ENCODE assay signal across 8 cellular contexts in the genomic region with DNA sequence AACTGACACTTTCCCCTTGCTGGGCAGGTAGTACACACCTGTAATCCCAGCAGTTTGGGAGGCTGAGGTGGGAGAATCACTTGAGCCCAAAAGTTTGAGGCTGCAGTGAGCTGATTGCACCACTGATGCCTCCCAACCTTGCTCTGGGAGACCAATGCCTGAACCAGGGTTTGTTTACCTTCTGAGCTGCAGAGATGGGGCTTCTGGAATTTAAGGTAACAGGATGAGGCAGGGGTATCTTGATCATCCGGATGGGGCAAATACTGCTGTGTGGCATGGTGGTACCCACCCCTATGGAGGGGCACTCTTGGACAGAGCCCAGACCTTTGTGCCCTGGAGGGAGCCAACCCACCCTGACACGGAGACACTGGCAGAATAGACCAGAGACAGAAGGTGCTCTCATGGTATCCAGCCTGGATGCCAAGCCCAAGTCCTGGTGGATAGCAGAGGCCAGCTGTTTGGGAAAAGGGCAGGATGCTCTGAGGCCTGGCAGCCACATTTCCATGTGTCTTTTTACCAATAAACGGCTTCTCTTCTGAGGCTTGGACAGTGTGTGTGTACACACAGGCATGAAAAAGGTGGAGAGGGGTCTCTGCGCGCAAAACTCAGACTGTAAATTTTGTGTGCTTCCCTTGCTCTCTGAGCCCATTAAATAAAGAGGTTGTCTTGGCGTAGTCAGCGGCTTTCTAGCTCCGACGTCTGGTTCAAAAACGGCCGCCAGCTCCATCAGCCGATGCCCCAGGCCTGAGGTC. TPM values are rescaled to one million over a fixed set of nuclear protein-coding genes. Genes with fewer than 3 reads are reported as not detected.
DNase-seq lines count a peak whose midpoint lies in the region; ATAC-seq and TF ChIP-seq lines count a peak whose summit lies in the region.
"Had no signal": no experiment of that assay in that cellular context is flagged by ENCODE, and none has a peak within 500 bp of the region (broad histone marks: within the 10 kb centered on the region; RNA-seq: fewer than 3 reads in every experiment).

No MANE protein-coding gene starts in this region.

- H3K9me3 ChIP-seq in HCT116 (ENCODE audit: control insufficient read depth in 1 of 2, insufficient read depth in 1 of 2, low read depth in 1 of 2, low read length in 2 of 2) (no peaks in the 10 kb centered on the region), WERI-Rb-1 (ENCODE audit: severe bottlenecking) (no peaks in the 10 kb centered on the region), right atrium auricular region (no peaks in the 10 kb centered on the region), smooth muscle cell (replicated peaks; ENCODE audit: low read depth) (no peaks in the 10 kb centered on the region)

- POLR2A ChIA-PET in HCT116 (lab: Charles Lee) = interaction anchor here (2.0 kb wide), 1 partner anchor 29 kb away, joined by 7 read pairs; a partner anchor contains a TSS

- peaks cover 25% of the 10 kb centered on the region for H3K79me2 ChIP-seq in HCT116 (ENCODE audit: insufficient read depth, low read length)
- H3K79me2 ChIP-seq in smooth muscle cell (ENCODE audit: low read depth) = peaks cover 28% of the 10 kb centered on the region

- no peak overlapping the region for H2AFZ ChIP-seq in HCT116 (ENCODE audit: low read depth, low read length, poor library complexity, severe bottlenecking)
- H2AFZ ChIP-seq in smooth muscle cell (ENCODE audit: low read depth) = no peak overlapping the region

- H3K9ac ChIP-seq in HCT116 (ENCODE audit: low read length) (peak overlapping the region; percentile 70), smooth muscle cell (ENCODE audit: low read depth) (peak overlapping the region; percentile 85)

- H3K9me2 ChIP-seq in HCT116 (ENCODE audit: insufficient read depth) = no peaks in the 10 kb centered on the region

- 13% methylated on average over 12 of the region's 12 CpGs for WGBS in smooth muscle cell (ENCODE audit: low lambda C conversion rate)

- peak overlapping the region; percentile 52 to 57 for H3K4me3 ChIP-seq in HCT116 (replicated peaks in 1 of 2; ENCODE audit: low read depth in 1 of 2, low read length in 2 of 2)
- H3K4me3 ChIP-seq in WERI-Rb-1 (ENCODE audit: low read depth, low read length) = peak overlapping the region; percentile 45
- H3K4me3 ChIP-seq in right atrium auricular region = peak overlapping the region; percentile 61 to 70
- H3K4me3 ChIP-seq in smooth muscle cell = peak overlapping the region; percentile 68

- H4K20me1 ChIP-seq in HCT116 (ENCODE audit: insufficient read depth) = no peaks in the 10 kb centered on the region
- H4K20me1 ChIP-seq in smooth muscle cell (ENCODE audit: low read depth) = no peaks in the 10 kb centered on the region

- CTCF ChIA-PET in HCT116 (lab: Charles Lee) = interaction anchor here (1.3 kb wide), 1 partner anchor 10 kb away, joined by 4 read pairs; no protein-coding TSS in a partner anchor

- ATAC-seq in HCT116 (no peak), GM18502 (IDR thresholded peaks at IDR 0.05; ENCODE audit: poor library complexity, unreplicated experiment) (no peak)

- peak overlapping the region; percentile 80 for H3K4me2 ChIP-seq in HCT116 (ENCODE audit: low read length)
- peak overlapping the region; percentile 87 for H3K4me2 ChIP-seq in smooth muscle cell

- H3K36me3 ChIP-seq in HCT116 (ENCODE audit: control insufficient read depth in 1 of 2, insufficient read depth in 2 of 2, low read length in 2 of 2) (peaks cover 2 to 18% of the 10 kb centered on the region in 2 experiments; a peak in 3 of 4 replicates), WERI-Rb-1 (peaks cover 29% of the 10 kb centered on the region), right atrium auricular region (peaks cover 11% of the 10 kb centered on the region), smooth muscle cell (ENCODE audit: low read depth) (no peaks in the 10 kb centered on the region)

- DNase-seq in HCT116 (ENCODE audit: low read depth, low spot score) (no peak), WERI-Rb-1 (no peak), right atrium auricular region (ENCODE audit: low spot score) (no peak), smooth muscle cell (lab: John Stamatoyannopoulos, UW; ENCODE audit: unreplicated experiment) (no peak), dermis blood vessel endothelial cell (no peak), NCI-H146 treated with DMSO at 0.1 percent for 48 hours (lab: John Stamatoyannopoulos, UW; ENCODE audit: unreplicated experiment) (no peak)

- H3K27ac ChIP-seq in HCT116 (ENCODE audit: low read depth, low read length) (peak overlapping the region; percentile 72), WERI-Rb-1 (peak overlapping the region; percentile 89), right atrium auricular region (peak overlapping the region; percentile 85 to 88), smooth muscle cell (ENCODE audit: low read depth) (peak overlapping the region; percentile 96)

- TF ChIP-seq CTCF in HCT116 (IDR thresholded peaks at IDR 0.05 in 2 of 3, conservative IDR thresholded peaks at IDR 0.05 in 1 of 3; ENCODE audit: borderline replicate concordance in 1 of 3, insufficient read depth in 1 of 3, low read depth in 2 of 3, low read length in 2 of 3) = no peak
- TF ChIP-seq CTCF in WERI-Rb-1 (IDR thresholded peaks at IDR 0.05; ENCODE audit: low read depth, low read length) = no peak
- no peak for TF ChIP-seq CTCF in right atrium auricular region (IDR thresholded peaks at IDR 0.05)
- no peak for TF ChIP-seq CTCF in smooth muscle cell (IDR thresholded peaks at IDR 0.05; ENCODE audit: borderline replicate concordance, insufficient read depth, poor library complexity, severe bottlenecking)

- RAD21 ChIA-PET in HCT116 (lab: Charles Lee; ENCODE audit: low non-redundant PET in 1 of 2, low total read pairs in 2 of 2, uncharacterized antibody in 2 of 2, unreplicated experiment in 2 of 2) = interaction anchor here in 1 of 2 experiments (0.9 kb wide), 1 partner anchor 10 kb away, joined by 3 read pairs; no protein-coding TSS in a partner anchor

- no peak for TF ChIP-seq RAD21 in HCT116 (IDR thresholded peaks at IDR 0.05; ENCODE audit: low read depth)

- peak; percentile 24 for TF ChIP-seq POLR2A in HCT116 (IDR thresholded peaks at IDR 0.05; ENCODE audit: borderline replicate concordance, extremely low read depth, insufficient read depth, insufficient read length)

- H3K4me1 ChIP-seq in HCT116 (ENCODE audit: control insufficient read depth in 1 of 2, insufficient read depth in 2 of 2, low read length in 2 of 2) (peaks cover 28 to 51% of the 10 kb centered on the region in 2 experiments), right atrium auricular region (peaks cover 0 to 34% of the 10 kb centered on the region in 2 donors), smooth muscle cell (ENCODE audit: low read depth) (peaks cover 23% of the 10 kb centered on the region)

- peaks cover 36% of the 10 kb centered on the region for H3F3A ChIP-seq in smooth muscle cell (ENCODE audit: low read depth)

- intact Hi-C loops in HCT116 (cut with micrococcal nuclease) = no loop called here

- H3K27me3 ChIP-seq in HCT116 (ENCODE audit: insufficient read depth, low read length) = no peaks in the 10 kb centered on the region
- H3K27me3 ChIP-seq in WERI-Rb-1 (ENCODE audit: insufficient read depth, low read depth, severe bottlenecking) = no peaks in the 10 kb centered on the region
- H3K27me3 ChIP-seq in right atrium auricular region = no peaks in the 10 kb centered on the region
- H3K27me3 ChIP-seq in smooth muscle cell (ENCODE audit: low read depth) = no peaks in the 10 kb centered on the region

- no TSS peak for BruUV-seq in HCT116 (replicated peaks; lab: Mats Ljungman, UMichigan)

TF ChIP-seq in HCT116, 20 proteins besides CTCF, POLR2A, EP300 and RAD21:
- TF ChIP-seq EZH2phosphoT487 (IDR thresholded peaks at IDR 0.05; ENCODE audit: borderline replicate concordance) = no peak
- TF ChIP-seq, protein P1, sequence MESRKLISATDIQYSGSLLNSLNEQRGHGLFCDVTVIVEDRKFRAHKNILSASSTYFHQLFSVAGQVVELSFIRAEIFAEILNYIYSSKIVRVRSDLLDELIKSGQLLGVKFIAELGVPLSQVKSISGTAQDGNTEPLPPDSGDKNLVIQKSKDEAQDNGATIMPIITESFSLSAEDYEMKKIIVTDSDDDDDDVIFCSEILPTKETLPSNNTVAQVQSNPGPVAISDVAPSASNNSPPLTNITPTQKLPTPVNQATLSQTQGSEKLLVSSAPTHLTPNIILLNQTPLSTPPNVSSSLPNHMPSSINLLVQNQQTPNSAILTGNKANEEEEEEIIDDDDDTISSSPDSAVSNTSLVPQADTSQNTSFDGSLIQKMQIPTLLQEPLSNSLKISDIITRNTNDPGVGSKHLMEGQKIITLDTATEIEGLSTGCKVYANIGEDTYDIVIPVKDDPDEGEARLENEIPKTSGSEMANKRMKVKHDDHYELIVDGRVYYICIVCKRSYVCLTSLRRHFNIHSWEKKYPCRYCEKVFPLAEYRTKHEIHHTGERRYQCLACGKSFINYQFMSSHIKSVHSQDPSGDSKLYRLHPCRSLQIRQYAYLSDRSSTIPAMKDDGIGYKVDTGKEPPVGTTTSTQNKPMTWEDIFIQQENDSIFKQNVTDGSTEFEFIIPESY (IDR thresholded peaks at IDR 0.05; ENCODE audit: extremely low read depth, insufficient replicate concordance, low read length) = no peak

RNA-seq across cellular contexts. Expression of a gene that starts 4.4 kb away (rescaled TPM):
- total RNA-seq in HCT116 (2021; ENCODE audit: unreplicated experiment) (17.9 TPM), right atrium auricular region (10 to 100 TPM in 1 of 2 donors, 1 to 10 TPM in 1; 5.7 to 10.7 TPM), smooth muscle cell (7.7 and 9.3 TPM in 2 replicates), dermis blood vessel endothelial cell (16.5 and 20.1 TPM in 2 replicates)
- 12.8 and 15.5 TPM in 2 replicates for polyA plus RNA-seq in HCT116 (2012)
- polyA plus RNA-seq in smooth muscle cell = 8.0 and 10.3 TPM in 2 replicates

RNA-seq across cellular contexts. Expression of a gene that starts 7.8 kb away (rescaled TPM):
- 11.0 TPM for total RNA-seq in HCT116 (2021; ENCODE audit: unreplicated experiment)
- 5.7 and 7.0 TPM in 2 replicates for polyA plus RNA-seq in HCT116 (2012)
- total RNA-seq in right atrium auricular region = 10 to 100 TPM; 13.0 to 14.3 TPM
- 6.6 and 7.2 TPM in 2 replicates for total RNA-seq in smooth muscle cell
- 14.5 and 20.9 TPM in 2 replicates for polyA plus RNA-seq in smooth muscle cell
- 14.8 and 21.4 TPM in 2 replicates for total RNA-seq in dermis blood vessel endothelial cell

RNA-seq across cellular contexts. Expression of a gene that starts 17.2 kb away (rescaled TPM):
- 3.4 TPM for total RNA-seq in HCT116 (2021; ENCODE audit: unreplicated experiment)
- 2.3 and 2.4 TPM in 2 replicates for polyA plus RNA-seq in HCT116 (2012)
- total RNA-seq in right atrium auricular region = under 1 TPM in 1 of 2 donors, not detected in 1; 0.35 TPM
- 0.27 TPM in 1 of 2 replicates, not detected in the other for total RNA-seq in smooth muscle cell
- polyA plus RNA-seq in smooth muscle cell = 2.8 and 3.7 TPM in 2 replicates
- total RNA-seq in dermis blood vessel endothelial cell = not detected in 2 replicates

RNA-seq across cellular contexts. Expression of a gene that starts 25.0 kb away (rescaled TPM):
- not detected for total RNA-seq in HCT116 (2021; ENCODE audit: unreplicated experiment)
- 0.46 and 1.4 TPM in 2 replicates for polyA plus RNA-seq in HCT116 (2012)
- total RNA-seq in right atrium auricular region = not detected
- not detected in 2 replicates for total RNA-seq in smooth muscle cell
- polyA plus RNA-seq in smooth muscle cell = 3.6 and 8.2 TPM in 2 replicates
- not detected in 2 replicates for total RNA-seq in dermis blood vessel endothelial cell
- total RNA-seq: M059J had no signal

RNA-seq across cellular contexts. Expression of a gene that starts 29.3 kb away (rescaled TPM):
- 49.2 TPM for total RNA-seq in HCT116 (2021; ENCODE audit: unreplicated experiment)
- 35.5 and 38.1 TPM in 2 replicates for polyA plus RNA-seq in HCT116 (2012)
- total RNA-seq in right atrium auricular region = 10 to 100 TPM; 20.0 to 22.3 TPM
- 12.7 and 17.7 TPM in 2 replicates for total RNA-seq in smooth muscle cell
- 37.1 and 37.4 TPM in 2 replicates for polyA plus RNA-seq in smooth muscle cell
- 37.4 and 57.4 TPM in 2 replicates for total RNA-seq in dermis blood vessel endothelial cell
